16 cellular contexts compared by ENCODE assay signal in genomic region chr1:119102051-119102450, GRCh38. TPM values are rescaled to one million over a fixed set of nuclear protein-coding genes. Genes with fewer than 3 reads are reported as not detected.
DNase-seq lines count a peak whose midpoint lies in the region; TF ChIP-seq lines count a peak whose summit lies in the region.
"Had no signal": no experiment of that assay in that cellular context is flagged by ENCODE, and none has a peak within 500 bp of the region (broad histone marks: within the 10 kb centered on the region; RNA-seq: fewer than 3 reads in every experiment).

No MANE protein-coding gene starts in this region.

- TF ChIP-seq CTCF in VCaP (conservative IDR thresholded peaks at IDR 0.05), result no peak
- TF ChIP-seq CTCF in fibroblast of mammary gland (conservative IDR thresholded peaks at IDR 0.05; ENCODE audit: control insufficient read depth, insufficient read depth, low read depth, low read length), result no peak
- no peak for TF ChIP-seq CTCF in parathyroid adenoma (IDR thresholded peaks at IDR 0.05)
- no peak for TF ChIP-seq CTCF in tibial artery (IDR thresholded peaks at IDR 0.05)
- no peak for TF ChIP-seq CTCF in HFFc6 (IDR thresholded peaks at IDR 0.05)

- peak overlapping the region; percentile 14; the same call in 1 of the 2 replicates for H3K27ac ChIP-seq in VCaP
- peak overlapping the region; percentile 19 for H3K27ac ChIP-seq in parathyroid adenoma
- peak overlapping the region; percentile 43 to 75 for H3K27ac ChIP-seq in tibial artery
- H3K27ac ChIP-seq: RWPE1 had no signal

- H3K27ac Mint-ChIP-seq in HFFc6, result no peak overlapping the region
- H3K27ac Mint-ChIP-seq: CD14-positive monocyte had no signal

- no peaks in the 10 kb centered on the region; the same call in 1 of the 2 replicates for H3K27me3 Mint-ChIP-seq in HFFc6 (ENCODE audit: insufficient read depth)

- peaks cover 39% of the 10 kb centered on the region for H3K4me1 Mint-ChIP-seq in HFFc6 (ENCODE audit: low read depth)
- H3K4me1 Mint-ChIP-seq: CD14-positive monocyte had no signal

- no peaks in the 10 kb centered on the region for H3K9me3 Mint-ChIP-seq in HFFc6

- H3K9me3 ChIP-seq in parathyroid adenoma (ENCODE audit: control insufficient read depth, low read length) (no peaks in the 10 kb centered on the region), tibial artery (no peaks in the 10 kb centered on the region)
- H3K9me3 ChIP-seq: Caco-2 had no signal

- H3K27me3 ChIP-seq in parathyroid adenoma (ENCODE audit: control insufficient read depth, insufficient read depth, low read length) (no peaks in the 10 kb centered on the region), tibial artery (no peaks in the 10 kb centered on the region)

- H3K36me3 ChIP-seq in parathyroid adenoma (ENCODE audit: control insufficient read depth, insufficient read depth, low read length) (no peaks in the 10 kb centered on the region), tibial artery (no peaks in the 10 kb centered on the region)

- no peaks in the 10 kb centered on the region for H3K36me3 Mint-ChIP-seq in HFFc6 (ENCODE audit: low read depth)
- H3K36me3 Mint-ChIP-seq: CD14-positive monocyte had no signal

- peak; percentile 36 for DNase-seq in fibroblast of mammary gland (ENCODE audit: low read depth)
- no peak for DNase-seq in tibial artery
- DNase-seq in Ammon's horn (ENCODE audit: low spot score), result no peak
- no peak for DNase-seq in HFFc6
- no peak for DNase-seq in H4 (ENCODE audit: low spot score)
- DNase-seq in stimulated activated CD4-positive, alpha-beta T cell treated with anti-CD3 and anti-CD28 coated beads, Interleukin-2, amount 100 ng/mL, for 24 hours, result no peak
- DNase-seq: Caco-2, HCEC 1CT, MV-4-11, NCI-H1436, NCI-H2029 treated with DMSO at 0.1 percent for 48 hours, OCI-M1 had no signal

- H3K4me3 Mint-ChIP-seq in HFFc6, result no peak overlapping the region
- H3K4me3 Mint-ChIP-seq: CD14-positive monocyte had no signal

- no peak overlapping the region for H3K4me2 ChIP-seq in parathyroid adenoma (ENCODE audit: low read length)

- H3K4me1 ChIP-seq in parathyroid adenoma (no peaks in the 10 kb centered on the region), tibial artery (peaks cover 0 to 51% (median 17%) of the 10 kb centered on the region in 4 donors)
- H3K4me1 ChIP-seq: Caco-2 had no signal

- H3K79me2 ChIP-seq in parathyroid adenoma, result no peaks in the 10 kb centered on the region

- no peak overlapping the region for H3K4me3 ChIP-seq in fibroblast of mammary gland (ENCODE audit: control insufficient read depth, low read depth, low read length)
- no peak overlapping the region for H3K4me3 ChIP-seq in parathyroid adenoma (ENCODE audit: low read depth, low read length)
- H3K4me3 ChIP-seq in tibial artery, result peak overlapping the region in 1 of 2 donors; percentile 3

- H3K9ac ChIP-seq in parathyroid adenoma, result no peak overlapping the region

- intact Hi-C loops in tibial artery (cut with DNase I; ENCODE audit: low total_unique reads), result no loop called here

- H2AFZ ChIP-seq in parathyroid adenoma, result no peak overlapping the region

RNA-seq across cellular contexts. Expression of gene WARS2, which starts 38.4 kb away (rescaled TPM):
- total RNA-seq in HFFc6 (2021; fragmentation: NEBNext Ultra II Directional; extraction: Animal tissue kit (Norgen Biotek cat#: 25700)), result 10 to 100 TPM; 10.5 to 14.8 (median 12.9) TPM
- 15.1 and 21.9 TPM in 2 replicates for total RNA-seq in H4 (2014; rRNA removed; shearing (Covaris generic))
